In the genomic region with DNA sequence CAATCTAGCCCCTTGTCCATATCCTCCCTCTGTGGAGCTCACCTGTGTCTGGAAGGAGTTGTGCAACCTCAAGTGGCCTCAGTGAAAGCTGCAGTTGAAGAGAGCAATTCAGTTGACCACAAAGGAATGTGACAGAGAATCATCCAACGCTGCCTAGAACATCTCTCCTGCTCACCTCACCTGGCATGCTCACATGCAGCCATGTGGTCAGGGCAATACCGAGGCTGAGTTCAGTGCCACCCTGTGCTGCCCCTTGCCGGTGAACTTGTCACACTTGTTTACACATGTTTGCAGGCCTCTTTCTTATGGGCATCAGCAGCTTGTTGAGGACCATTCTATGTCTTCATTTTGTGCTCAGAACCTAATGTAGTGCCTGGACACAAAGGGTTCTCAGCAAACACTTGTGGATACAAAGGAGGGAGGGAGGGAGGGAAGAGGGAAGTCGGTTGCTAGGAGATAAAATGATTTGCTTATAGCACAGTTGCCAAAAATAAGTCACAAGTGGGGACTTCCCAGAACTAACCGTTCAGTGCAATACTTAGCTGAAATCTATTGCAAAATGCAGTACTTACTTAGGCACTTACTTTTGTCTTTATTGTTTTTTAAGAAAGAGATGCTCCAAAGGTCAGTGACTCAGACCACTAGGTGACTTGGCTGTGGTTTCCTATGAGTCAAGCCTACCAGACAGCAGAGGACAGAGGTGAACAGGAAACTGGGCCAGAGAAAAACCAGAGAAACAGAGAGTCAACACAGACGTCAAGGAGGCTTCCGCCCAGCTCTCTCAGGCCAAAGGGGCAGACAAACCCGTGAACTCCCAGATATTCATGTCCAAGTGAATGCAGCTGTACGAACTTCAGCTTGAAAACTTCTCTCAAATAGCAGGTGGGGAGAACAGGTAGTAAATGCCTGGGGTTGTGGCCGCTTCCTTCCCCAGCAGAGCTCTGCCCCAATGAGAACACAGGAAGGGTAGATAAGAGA, we compare ENCODE assay signal across 1 cellular context.
TF ChIP-seq lines count a peak whose summit lies in the region.

No MANE protein-coding gene starts in this region.

TF ChIP-seq in GM12878, 131 proteins besides CTCF, POLR2A, EP300 and RAD21 (continued from another document and continues in another):
- TF ChIP-seq, protein P1, sequence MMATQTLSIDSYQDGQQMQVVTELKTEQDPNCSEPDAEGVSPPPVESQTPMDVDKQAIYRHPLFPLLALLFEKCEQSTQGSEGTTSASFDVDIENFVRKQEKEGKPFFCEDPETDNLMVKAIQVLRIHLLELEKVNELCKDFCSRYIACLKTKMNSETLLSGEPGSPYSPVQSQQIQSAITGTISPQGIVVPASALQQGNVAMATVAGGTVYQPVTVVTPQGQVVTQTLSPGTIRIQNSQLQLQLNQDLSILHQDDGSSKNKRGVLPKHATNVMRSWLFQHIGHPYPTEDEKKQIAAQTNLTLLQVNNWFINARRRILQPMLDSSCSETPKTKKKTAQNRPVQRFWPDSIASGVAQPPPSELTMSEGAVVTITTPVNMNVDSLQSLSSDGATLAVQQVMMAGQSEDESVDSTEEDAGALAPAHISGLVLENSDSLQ (IDR thresholded peaks at IDR 0.05) = peak; percentile 66
- TF ChIP-seq, protein P2, sequence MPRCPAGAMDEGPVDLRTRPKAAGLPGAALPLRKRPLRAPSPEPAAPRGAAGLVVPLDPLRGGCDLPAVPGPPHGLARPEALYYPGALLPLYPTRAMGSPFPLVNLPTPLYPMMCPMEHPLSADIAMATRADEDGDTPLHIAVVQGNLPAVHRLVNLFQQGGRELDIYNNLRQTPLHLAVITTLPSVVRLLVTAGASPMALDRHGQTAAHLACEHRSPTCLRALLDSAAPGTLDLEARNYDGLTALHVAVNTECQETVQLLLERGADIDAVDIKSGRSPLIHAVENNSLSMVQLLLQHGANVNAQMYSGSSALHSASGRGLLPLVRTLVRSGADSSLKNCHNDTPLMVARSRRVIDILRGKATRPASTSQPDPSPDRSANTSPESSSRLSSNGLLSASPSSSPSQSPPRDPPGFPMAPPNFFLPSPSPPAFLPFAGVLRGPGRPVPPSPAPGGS (IDR thresholded peaks at IDR 0.05; ENCODE audit: borderline replicate concordance, insufficient read depth, low read depth, low read length, poor library complexity, severe bottlenecking) = peak; percentile 84
- TF ChIP-seq RBBP5 (conservative IDR thresholded peaks at IDR 0.05) = no peak
- peak; percentile 75; the same call in 1 of the 2 replicates for TF ChIP-seq RELB (IDR thresholded peaks at IDR 0.05; ENCODE audit: low read depth)
- no peak for TF ChIP-seq ESRRA (IDR thresholded peaks at IDR 0.05; ENCODE audit: low read length)
- 0 out of 4 replicates have a peak, but pooled peaks of 1 of the 2 experiments have one; percentile 16 for TF ChIP-seq SRF (IDR thresholded peaks at IDR 0.05; ENCODE audit: low read depth in 2 of 2, low read length in 2 of 2)
- TF ChIP-seq CBFB (IDR thresholded peaks at IDR 0.05; ENCODE audit: low read depth) = peak; percentile 91; the same call in 1 of the 2 replicates
- no peak for TF ChIP-seq ZNF384 (IDR thresholded peaks at IDR 0.05; ENCODE audit: borderline replicate concordance, low read depth, low read length)
- TF ChIP-seq HCFC1 (IDR thresholded peaks at IDR 0.05; ENCODE audit: low read length) = no peak
- TF ChIP-seq GATAD2B (conservative IDR thresholded peaks at IDR 0.05; ENCODE audit: low read depth) = 0 out of 2 replicates have a peak, but pooled peaks have one; percentile 26
- TF ChIP-seq SUPT20H (IDR thresholded peaks at IDR 0.05; ENCODE audit: borderline replicate concordance, control insufficient read depth, low read depth, low read length) = no peak
- no peak for TF ChIP-seq EZH2 (IDR thresholded peaks at IDR 0.05; ENCODE audit: borderline replicate concordance, control insufficient read depth, low read depth, low read length)
- no peak for TF ChIP-seq HDAC2 (IDR thresholded peaks at IDR 0.05)
- TF ChIP-seq, protein P3, sequence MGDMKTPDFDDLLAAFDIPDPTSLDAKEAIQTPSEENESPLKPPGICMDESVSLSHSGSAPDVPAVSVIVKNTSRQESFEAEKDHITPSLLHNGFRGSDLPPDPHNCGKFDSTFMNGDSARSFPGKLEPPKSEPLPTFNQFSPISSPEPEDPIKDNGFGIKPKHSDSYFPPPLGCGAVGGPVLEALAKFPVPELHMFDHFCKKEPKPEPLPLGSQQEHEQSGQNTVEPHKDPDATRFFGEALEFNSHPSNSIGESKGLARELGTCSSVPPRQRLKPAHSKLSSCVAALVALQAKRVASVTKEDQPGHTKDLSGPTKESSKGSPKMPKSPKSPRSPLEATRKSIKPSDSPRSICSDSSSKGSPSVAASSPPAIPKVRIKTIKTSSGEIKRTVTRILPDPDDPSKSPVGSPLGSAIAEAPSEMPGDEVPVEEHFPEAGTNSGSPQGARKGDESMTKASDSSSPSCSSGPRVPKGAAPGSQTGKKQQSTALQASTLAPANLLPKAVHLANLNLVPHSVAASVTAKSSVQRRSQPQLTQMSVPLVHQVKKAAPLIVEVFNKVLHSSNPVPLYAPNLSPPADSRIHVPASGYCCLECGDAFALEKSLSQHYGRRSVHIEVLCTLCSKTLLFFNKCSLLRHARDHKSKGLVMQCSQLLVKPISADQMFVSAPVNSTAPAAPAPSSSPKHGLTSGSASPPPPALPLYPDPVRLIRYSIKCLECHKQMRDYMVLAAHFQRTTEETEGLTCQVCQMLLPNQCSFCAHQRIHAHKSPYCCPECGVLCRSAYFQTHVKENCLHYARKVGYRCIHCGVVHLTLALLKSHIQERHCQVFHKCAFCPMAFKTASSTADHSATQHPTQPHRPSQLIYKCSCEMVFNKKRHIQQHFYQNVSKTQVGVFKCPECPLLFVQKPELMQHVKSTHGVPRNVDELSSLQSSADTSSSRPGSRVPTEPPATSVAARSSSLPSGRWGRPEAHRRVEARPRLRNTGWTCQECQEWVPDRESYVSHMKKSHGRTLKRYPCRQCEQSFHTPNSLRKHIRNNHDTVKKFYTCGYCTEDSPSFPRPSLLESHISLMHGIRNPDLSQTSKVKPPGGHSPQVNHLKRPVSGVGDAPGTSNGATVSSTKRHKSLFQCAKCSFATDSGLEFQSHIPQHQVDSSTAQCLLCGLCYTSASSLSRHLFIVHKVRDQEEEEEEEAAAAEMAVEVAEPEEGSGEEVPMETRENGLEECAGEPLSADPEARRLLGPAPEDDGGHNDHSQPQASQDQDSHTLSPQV (IDR thresholded peaks at IDR 0.05) = no peak
- peak; percentile 60; the same call in 1 of the 2 replicates for TF ChIP-seq CREB1 (IDR thresholded peaks at IDR 0.05; ENCODE audit: low read depth)
- TF ChIP-seq TBL1XR1 (IDR thresholded peaks at IDR 0.05; ENCODE audit: low read depth, low read length) = peak; percentile 86
- peak; percentile 66; the same call in 1 of the 2 replicates for TF ChIP-seq GABPA (IDR thresholded peaks at IDR 0.05; ENCODE audit: low read depth)
- TF ChIP-seq USF1 (IDR thresholded peaks at IDR 0.05; ENCODE audit: borderline replicate concordance, extremely low read length, insufficient read depth, low read depth, low read length) = no peak
- TF ChIP-seq, protein P4, sequence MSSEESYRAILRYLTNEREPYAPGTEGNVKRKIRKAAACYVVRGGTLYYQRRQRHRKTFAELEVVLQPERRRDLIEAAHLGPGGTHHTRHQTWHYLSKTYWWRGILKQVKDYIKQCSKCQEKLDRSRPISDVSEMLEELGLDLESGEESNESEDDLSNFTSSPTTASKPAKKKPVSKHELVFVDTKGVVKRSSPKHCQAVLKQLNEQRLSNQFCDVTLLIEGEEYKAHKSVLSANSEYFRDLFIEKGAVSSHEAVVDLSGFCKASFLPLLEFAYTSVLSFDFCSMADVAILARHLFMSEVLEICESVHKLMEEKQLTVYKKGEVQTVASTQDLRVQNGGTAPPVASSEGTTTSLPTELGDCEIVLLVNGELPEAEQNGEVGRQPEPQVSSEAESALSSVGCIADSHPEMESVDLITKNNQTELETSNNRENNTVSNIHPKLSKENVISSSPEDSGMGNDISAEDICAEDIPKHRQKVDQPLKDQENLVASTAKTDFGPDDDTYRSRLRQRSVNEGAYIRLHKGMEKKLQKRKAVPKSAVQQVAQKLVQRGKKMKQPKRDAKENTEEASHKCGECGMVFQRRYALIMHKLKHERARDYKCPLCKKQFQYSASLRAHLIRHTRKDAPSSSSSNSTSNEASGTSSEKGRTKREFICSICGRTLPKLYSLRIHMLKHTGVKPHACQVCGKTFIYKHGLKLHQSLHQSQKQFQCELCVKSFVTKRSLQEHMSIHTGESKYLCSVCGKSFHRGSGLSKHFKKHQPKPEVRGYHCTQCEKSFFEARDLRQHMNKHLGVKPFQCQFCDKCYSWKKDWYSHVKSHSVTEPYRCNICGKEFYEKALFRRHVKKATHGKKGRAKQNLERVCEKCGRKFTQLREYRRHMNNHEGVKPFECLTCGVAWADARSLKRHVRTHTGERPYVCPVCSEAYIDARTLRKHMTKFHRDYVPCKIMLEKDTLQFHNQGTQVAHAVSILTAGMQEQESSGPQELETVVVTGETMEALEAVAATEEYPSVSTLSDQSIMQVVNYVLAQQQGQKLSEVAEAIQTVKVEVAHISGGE (CRISPR knock-in tag; IDR thresholded peaks at IDR 0.05) = no peak
- TF ChIP-seq HDAC6 (IDR thresholded peaks at IDR 0.05; ENCODE audit: unreplicated experiment) = no peak
- no peak for TF ChIP-seq YBX1 (IDR thresholded peaks at IDR 0.05)
- TF ChIP-seq, protein P5, sequence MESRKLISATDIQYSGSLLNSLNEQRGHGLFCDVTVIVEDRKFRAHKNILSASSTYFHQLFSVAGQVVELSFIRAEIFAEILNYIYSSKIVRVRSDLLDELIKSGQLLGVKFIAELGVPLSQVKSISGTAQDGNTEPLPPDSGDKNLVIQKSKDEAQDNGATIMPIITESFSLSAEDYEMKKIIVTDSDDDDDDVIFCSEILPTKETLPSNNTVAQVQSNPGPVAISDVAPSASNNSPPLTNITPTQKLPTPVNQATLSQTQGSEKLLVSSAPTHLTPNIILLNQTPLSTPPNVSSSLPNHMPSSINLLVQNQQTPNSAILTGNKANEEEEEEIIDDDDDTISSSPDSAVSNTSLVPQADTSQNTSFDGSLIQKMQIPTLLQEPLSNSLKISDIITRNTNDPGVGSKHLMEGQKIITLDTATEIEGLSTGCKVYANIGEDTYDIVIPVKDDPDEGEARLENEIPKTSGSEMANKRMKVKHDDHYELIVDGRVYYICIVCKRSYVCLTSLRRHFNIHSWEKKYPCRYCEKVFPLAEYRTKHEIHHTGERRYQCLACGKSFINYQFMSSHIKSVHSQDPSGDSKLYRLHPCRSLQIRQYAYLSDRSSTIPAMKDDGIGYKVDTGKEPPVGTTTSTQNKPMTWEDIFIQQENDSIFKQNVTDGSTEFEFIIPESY (IDR thresholded peaks at IDR 0.05) = no peak
- TF ChIP-seq KLF5 (IDR thresholded peaks at IDR 0.05; ENCODE audit: partially characterized antibody) = peak; percentile 64
- TF ChIP-seq TCF12 (IDR thresholded peaks at IDR 0.05; ENCODE audit: low read depth, low read length) = no peak
- TF ChIP-seq RAD51 (IDR thresholded peaks at IDR 0.05) = no peak
- peak in 1 of 2 experiments; percentile 89; a peak in 2 of 4 replicates for TF ChIP-seq ETV6 (conservative IDR thresholded peaks at IDR 0.05 in 1 of 2, IDR thresholded peaks at IDR 0.05 in 1 of 2; ENCODE audit: borderline replicate concordance in 1 of 2, low read depth in 1 of 2)
- TF ChIP-seq NKRF (conservative IDR thresholded peaks at IDR 0.05) = no peak
- no peak for TF ChIP-seq BACH1 (IDR thresholded peaks at IDR 0.05; ENCODE audit: borderline replicate concordance)
- no peak for TF ChIP-seq IRF3 (IDR thresholded peaks at IDR 0.05)
- peak; percentile 88 for TF ChIP-seq JUNB (IDR thresholded peaks at IDR 0.05)
- TF ChIP-seq ZNF24 (IDR thresholded peaks at IDR 0.05) = no peak
- no peak for TF ChIP-seq POLR2AphosphoS5 (IDR thresholded peaks at IDR 0.05; ENCODE audit: low read length)
- no peak for TF ChIP-seq RFX5 (IDR thresholded peaks at IDR 0.05; ENCODE audit: low read depth, low read length)
